ENCODE assay signal across 18 cellular contexts in the genomic region with DNA sequence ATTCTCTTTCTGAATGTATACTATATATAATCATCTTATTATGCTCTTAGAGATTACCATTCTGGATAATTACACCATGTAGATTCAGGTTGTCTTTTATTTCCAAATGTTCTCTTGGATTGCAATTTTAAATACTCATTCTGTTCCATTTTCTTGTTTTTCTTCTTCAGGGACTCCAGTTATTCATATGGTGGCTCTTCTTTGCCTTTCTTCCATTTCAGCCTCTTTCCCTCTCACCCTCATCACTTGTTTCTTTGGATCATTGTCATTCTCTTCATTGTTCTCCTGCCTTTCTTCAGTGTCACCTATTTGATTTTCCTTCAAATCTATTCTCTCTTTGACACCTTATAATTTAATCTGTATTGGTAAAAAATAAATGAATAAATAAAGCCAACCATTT.
"Had no signal": no experiment of that assay in that cellular context is flagged by ENCODE, and none has a peak within 500 bp of the region (broad histone marks: within the 10 kb centered on the region; RNA-seq: fewer than 3 reads in every experiment).

No MANE protein-coding gene starts in this region.

- H3K27me3 Mint-ChIP-seq: memory B cell, progenitor cell of endocrine pancreas had no signal

- H3K27me3 ChIP-seq: colonic mucosa, gastrocnemius medialis, heart left ventricle, hepatocyte, tibial nerve, upper lobe of left lung had no signal

- H3K4me3 Mint-ChIP-seq: memory B cell, natural killer cell, neural crest cell had no signal

- H2AFZ ChIP-seq: hepatocyte, parathyroid adenoma had no signal

- H3K4me2 ChIP-seq: hepatocyte, smooth muscle cell had no signal

- DNase-seq: gastrocnemius medialis; kidney; natural killer cell; stimulated activated CD4-positive, alpha-beta T cell treated with anti-CD3 and anti-CD28 coated beads, Interleukin-4, amount 100 ng/mL, for 1 hour; stimulated activated naive CD4-positive, alpha-beta T cell treated with Interleukin-2 at 50 U/mL for 16 hours; upper lobe of left lung had no signal

- H3K27ac Mint-ChIP-seq: memory B cell, natural killer cell, progenitor cell of endocrine pancreas had no signal

- H3K9me3 ChIP-seq: colonic mucosa, gastrocnemius medialis, thoracic aorta, upper lobe of left lung had no signal

- H3K4me1 ChIP-seq: colonic mucosa, gastrocnemius medialis, parathyroid adenoma, upper lobe of left lung had no signal

- H3K79me2 ChIP-seq: hepatocyte, parathyroid adenoma had no signal

- H3K27ac ChIP-seq: colonic mucosa, gastrocnemius medialis, heart left ventricle, hepatocyte, parathyroid adenoma, thoracic aorta, tibial nerve, upper lobe of left lung had no signal

- H3K4me3 ChIP-seq: colonic mucosa, gastrocnemius medialis, heart left ventricle, hepatocyte, lung, smooth muscle cell, thoracic aorta, tibial nerve, upper lobe of left lung had no signal

- FAIRE-seq: urothelium cell line had no signal

- H3K9ac ChIP-seq: parathyroid adenoma had no signal

- H3K36me3 ChIP-seq: colonic mucosa had no signal

- H3K4me1 Mint-ChIP-seq: natural killer cell, neural crest cell had no signal
